ENCODE assay signal across 8 cellular contexts in the genomic region with DNA sequence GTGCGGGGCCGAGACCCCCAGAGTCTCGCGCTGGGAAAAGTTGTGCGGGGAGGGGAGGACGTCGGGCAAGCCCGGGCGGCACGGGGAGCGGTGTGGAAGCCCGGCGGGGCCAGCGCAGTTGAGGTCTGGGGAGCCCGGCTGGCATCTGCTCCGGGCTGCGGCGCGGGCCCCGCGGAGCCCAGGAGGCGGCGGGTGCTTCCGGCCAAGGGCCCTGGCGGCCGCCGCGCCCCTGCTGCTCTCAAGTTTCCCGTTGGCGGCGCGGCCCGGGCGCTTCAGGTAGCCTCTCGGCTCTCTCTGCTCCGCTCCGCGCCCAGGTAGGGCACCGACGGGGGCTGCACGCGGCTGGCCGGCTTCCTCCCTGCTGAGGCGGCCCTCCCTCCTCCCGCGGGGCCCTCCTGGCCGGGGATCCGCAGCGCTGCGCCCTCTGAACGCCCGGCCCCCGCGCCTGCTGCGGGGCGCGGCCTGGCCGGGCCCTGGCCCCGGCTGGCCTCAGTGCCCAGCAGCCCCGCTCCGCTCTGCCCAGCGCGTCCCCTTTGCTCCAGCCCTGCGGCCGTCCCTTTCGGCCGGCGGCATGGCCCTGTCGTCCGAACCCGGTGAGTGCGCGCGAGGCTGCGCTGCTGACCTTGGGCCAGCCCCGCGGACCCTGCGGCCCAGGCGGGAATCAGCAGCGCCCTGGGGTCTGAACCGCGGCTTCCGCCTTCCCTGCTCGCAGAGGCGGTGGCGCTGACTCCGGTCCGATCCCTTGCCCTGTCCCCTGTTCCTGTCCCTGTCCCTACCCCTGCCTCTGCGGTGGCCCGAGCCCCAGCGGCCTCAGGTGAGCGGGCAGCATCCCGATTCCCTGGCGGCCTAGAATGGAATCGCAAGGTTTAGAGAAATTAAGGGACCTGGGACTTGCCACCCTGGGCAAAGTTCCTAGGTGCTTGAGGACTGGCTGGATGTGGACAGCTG. TPM values are rescaled to one million over a fixed set of nuclear protein-coding genes. Genes with fewer than 3 reads are reported as not detected.
DNase-seq lines count a peak whose midpoint lies in the region; ATAC-seq and TF ChIP-seq lines count a peak whose summit lies in the region.

No MANE protein-coding gene starts in this region.

- H3K27me3 ChIP-seq in MM.1S (replicated peaks; ENCODE audit: insufficient read depth, low read length) (peaks cover 40% of the 10 kb centered on the region), endodermal cell (ENCODE audit: control insufficient read depth, insufficient read depth, low read length, poor library complexity, severe bottlenecking) (peaks cover 20% of the 10 kb centered on the region), mononuclear cell (ENCODE audit: insufficient read depth, low read length) (no peaks in the 10 kb centered on the region), suprapubic skin (peaks cover 2% of the 10 kb centered on the region)

- TF ChIP-seq EP300 in suprapubic skin (IDR thresholded peaks at IDR 0.05): no peak

- peak overlapping the region; percentile 25; the same call in 1 of the 2 replicates for H2AFZ ChIP-seq in MM.1S (ENCODE audit: low read length)

- peak; percentile 86 for ATAC-seq in activated CD8-positive, alpha-beta memory T cell treated with anti-CD3 and anti-CD28 coated beads, Interleukin-2, amount 10 ng/mL, durations not matched to agents 7 days and 5 days
- ATAC-seq in GM21526 (IDR thresholded peaks at IDR 0.05; ENCODE audit: low FRiP score, unreplicated experiment) (no peak), HG03097 (IDR thresholded peaks at IDR 0.05; ENCODE audit: low FRiP score, unreplicated experiment) (no peak)

- H3F3A ChIP-seq in MM.1S (ENCODE audit: insufficient read depth, low read length): peaks cover 3% of the 10 kb centered on the region

- no peaks in the 10 kb centered on the region for H3K79me2 ChIP-seq in MM.1S (ENCODE audit: low read length)

- H3K9me3 ChIP-seq in MM.1S (replicated peaks; ENCODE audit: insufficient read depth, low read length) (no peaks in the 10 kb centered on the region), endodermal cell (ENCODE audit: control insufficient read depth, low read length) (no peaks in the 10 kb centered on the region), mononuclear cell (ENCODE audit: low read depth, low read length) (no peaks in the 10 kb centered on the region), suprapubic skin (no peaks in the 10 kb centered on the region)

- peak overlapping the region; percentile 70 for H3K27ac Mint-ChIP-seq in activated CD8-positive, alpha-beta memory T cell treated with anti-CD3 and anti-CD28 coated beads, Interleukin-2, amount 10 ng/mL, durations not matched to agents 7 days and 5 days
- no peak overlapping the region for H3K27ac Mint-ChIP-seq in endodermal cell

- H3K9me3 Mint-ChIP-seq in activated CD8-positive, alpha-beta memory T cell treated with anti-CD3 and anti-CD28 coated beads, Interleukin-2, amount 10 ng/mL, durations not matched to agents 7 days and 5 days (ENCODE audit: low read depth): no peaks in the 10 kb centered on the region
- H3K9me3 Mint-ChIP-seq in endodermal cell: no peaks in the 10 kb centered on the region

- no peaks in the 10 kb centered on the region for H3K36me3 Mint-ChIP-seq in activated CD8-positive, alpha-beta memory T cell treated with anti-CD3 and anti-CD28 coated beads, Interleukin-2, amount 10 ng/mL, durations not matched to agents 7 days and 5 days
- no peaks in the 10 kb centered on the region for H3K36me3 Mint-ChIP-seq in endodermal cell (ENCODE audit: low read depth)

- no peak for TF ChIP-seq POLR2A in suprapubic skin (IDR thresholded peaks at IDR 0.05)

- H3K9ac ChIP-seq in MM.1S (ENCODE audit: low read length) (no peak overlapping the region), endodermal cell (ENCODE audit: extremely low read depth, low read length, poor library complexity, severe bottlenecking) (peak overlapping the region; percentile 40)

- peak overlapping the region; percentile 64; the same call in 1 of the 2 replicates for H3K4me2 ChIP-seq in MM.1S (ENCODE audit: low read depth, low read length)

- 0 to 5% methylated on average over 7 to 95 of the region's 95 CpGs for WGBS in endodermal cell (ENCODE audit: insufficient coverage in 1 of 2, insufficient read length in 1 of 2), 2 experiments
- 1% methylated on average over 28 of the region's 95 CpGs for WGBS in suprapubic skin

- peak; percentile 13 for TF ChIP-seq CTCF in GM10266 (IDR thresholded peaks at IDR 0.05; ENCODE audit: control insufficient read depth, insufficient read depth, low read depth, missing control alignments)
- peak; percentile 34 for TF ChIP-seq CTCF in MM.1S (IDR thresholded peaks at IDR 0.05; ENCODE audit: low read length)
- TF ChIP-seq CTCF in endodermal cell (conservative IDR thresholded peaks at IDR 0.05): peak; percentile 84
- TF ChIP-seq CTCF in suprapubic skin (IDR thresholded peaks at IDR 0.05): peak; percentile 38 to 54

- H3K4me1 Mint-ChIP-seq in activated CD8-positive, alpha-beta memory T cell treated with anti-CD3 and anti-CD28 coated beads, Interleukin-2, amount 10 ng/mL, durations not matched to agents 7 days and 5 days: peaks cover 44% of the 10 kb centered on the region
- H3K4me1 Mint-ChIP-seq in endodermal cell: peaks cover 18% of the 10 kb centered on the region

- H3K4me3 Mint-ChIP-seq in activated CD8-positive, alpha-beta memory T cell treated with anti-CD3 and anti-CD28 coated beads, Interleukin-2, amount 10 ng/mL, durations not matched to agents 7 days and 5 days: peak overlapping the region; percentile 70
- H3K4me3 Mint-ChIP-seq in endodermal cell: peak overlapping the region; percentile 63

- H3K27ac ChIP-seq in MM.1S (ENCODE audit: low read length): no peak overlapping the region
- H3K27ac ChIP-seq in endodermal cell (ENCODE audit: low read depth, low read length): no peak overlapping the region
- H3K27ac ChIP-seq in suprapubic skin: peak overlapping the region; percentile 67

- H3K4me1 ChIP-seq in MM.1S (ENCODE audit: low read length) (peaks cover 10% of the 10 kb centered on the region), endodermal cell (ENCODE audit: control insufficient read depth, insufficient read depth, low read length) (peaks cover 3% of the 10 kb centered on the region), mononuclear cell (ENCODE audit: insufficient read depth, low read length) (peaks cover 45% of the 10 kb centered on the region), suprapubic skin (peaks cover 28% of the 10 kb centered on the region)

- CTCF ChIA-PET in activated CD8-positive, alpha-beta memory T cell treated with anti-CD3 and anti-CD28 coated beads, Interleukin-2, amount 10 ng/mL, durations not matched to agents 7 days and 5 days (lab: Charles Lee): interaction anchor here (1.0 to 2.3 kb wide), 5 partner anchors 8 to 90 kb away, joined by 3 to 11 read pairs (median 4); a partner anchor contains a TSS

- H3K9me2 ChIP-seq in MM.1S (replicated peaks; ENCODE audit: insufficient read depth, low read length): no peaks in the 10 kb centered on the region

- H4K20me1 ChIP-seq in MM.1S (ENCODE audit: insufficient read depth, low read length): no peaks in the 10 kb centered on the region

- peak; percentile 65 for DNase-seq in GM10266 (ENCODE audit: extremely low spot score)
- DNase-seq in MM.1S: peak; percentile 13
- DNase-seq in activated CD8-positive, alpha-beta memory T cell treated with anti-CD3 and anti-CD28 coated beads, Interleukin-2, amount 10 ng/mL, durations not matched to agents 7 days and 5 days: peak; percentile 54
- DNase-seq in endodermal cell: peak; percentile 95
- DNase-seq in suprapubic skin (ENCODE audit: low spot score in 2 of 2): no peak

- H3K36me3 ChIP-seq in MM.1S (replicated peaks; ENCODE audit: insufficient read depth, low read length) (no peaks in the 10 kb centered on the region), endodermal cell (ENCODE audit: control insufficient read depth, insufficient read depth, low read length) (no peaks in the 10 kb centered on the region), suprapubic skin (no peaks in the 10 kb centered on the region)

- peaks cover 20% of the 10 kb centered on the region for H3K27me3 Mint-ChIP-seq in activated CD8-positive, alpha-beta memory T cell treated with anti-CD3 and anti-CD28 coated beads, Interleukin-2, amount 10 ng/mL, durations not matched to agents 7 days and 5 days
- peaks cover 38% of the 10 kb centered on the region for H3K27me3 Mint-ChIP-seq in endodermal cell (ENCODE audit: insufficient read depth)

- H3K4me3 ChIP-seq in MM.1S (ENCODE audit: low read length) (peak overlapping the region; percentile 27; the same call in 1 of the 2 replicates), endodermal cell (ENCODE audit: low read length) (peak overlapping the region; percentile 75), mononuclear cell (ENCODE audit: low read length) (peak overlapping the region; percentile 57), suprapubic skin (peak overlapping the region; percentile 59)

RNA-seq across cellular contexts. Expression of a gene that starts 4.3 kb away (rescaled TPM):
- total RNA-seq in activated CD8-positive, alpha-beta memory T cell treated with anti-CD3 and anti-CD28 coated beads, Interleukin-2, amount 10 ng/mL, durations not matched to agents 7 days and 5 days: 10 to 100 TPM in 1 of 2 experiments, 1 to 10 TPM in 1; 8.8 to 13.4 TPM
- total RNA-seq in endodermal cell (1 to 10 TPM; 7.1 to 7.9 TPM), mononuclear cell (20.1 TPM), suprapubic skin (10 to 100 TPM; 23.5 to 51.7 (median 27.4) TPM)
- polyA plus RNA-seq in endodermal cell (2013, experiment 1 of 2): 2.5 TPM
- 2.2 TPM for polyA plus RNA-seq in endodermal cell (2013, experiment 2 of 2)

Comparison
In these comparisons a context has a peak if more than half of its experiments do, and no peak if none do; other contexts are left out.
1. DNase-seq: peak in GM10266 (single experiment), MM.1S (single experiment), activated CD8-positive, alpha-beta memory T cell treated with anti-CD3 and anti-CD28 coated beads, Interleukin-2, amount 10 ng/mL, durations not matched to agents 7 days and 5 days (single experiment) and endodermal cell (single experiment); none in suprapubic skin (0 of 2).
2. CTCF ChIP-seq: peak in every context shown above with its lines; median percentile 84 in endodermal cell; 46 in suprapubic skin; 34 in MM.1S; 13 in GM10266.
3. Peak in every context shown above with its lines, with median percentiles within 50 percentile points of each other: H3K4me3 ChIP-seq.